Comparison of ENCODE assay signal across 24 cellular contexts in genomic region chr17:27430383-27430840, GRCh38.
"Had no signal": no experiment of that assay in that cellular context is flagged by ENCODE, and none has a peak within 500 bp of the region (broad histone marks: within the 10 kb centered on the region; RNA-seq: fewer than 3 reads in every experiment).

No MANE protein-coding gene starts in this region.

- ATAC-seq: activated naive CD4-positive, alpha-beta T cell treated with anti-CD3 and anti-CD28 coated beads, Interleukin-2, amount 50 U/mL, for 72 hours; activated T-cell treated with anti-CD3 and anti-CD28 coated beads, Interleukin-2, amount 50 U/mL, for 72 hours; effector memory CD8-positive, alpha-beta T cell; gastroesophageal sphincter; T-cell had no signal

- H3K27ac ChIP-seq: brain microvascular endothelial cell, coronary artery, dorsolateral prefrontal cortex, esophagus muscularis mucosa, gastroesophageal sphincter, VCaP had no signal

- DNase-seq: activated CD4-positive, alpha-beta memory T cell treated with anti-CD3 and anti-CD28 coated beads, Interleukin-2, amount 10 ng/mL, durations not matched to agents 7 days and 5 days; activated CD4-positive, alpha-beta T cell treated with anti-CD3 and anti-CD28 coated beads for 1 hour; activated CD4-positive, alpha-beta T cell treated with anti-CD3 and anti-CD28 coated beads for 4 hours; activated CD4-positive, alpha-beta T cell treated with anti-CD3 and anti-CD28 coated beads, Interleukin-2, amount 10 ng/mL, durations not matched to agents 7 days and 5 days; activated CD4-positive, alpha-beta T cell treated with anti-CD3 and anti-CD28 coated beads, Interleukin-2, amount 50 U/mL, for 4 hours; activated CD8-positive, alpha-beta memory T cell treated with anti-CD3 and anti-CD28 coated beads, Interleukin-2, amount 50 U/mL, for 48 hours; activated gamma-delta T cell; activated naive CD4-positive, alpha-beta T cell; activated naive CD4-positive, alpha-beta T cell treated with anti-CD3 and anti-CD28 coated beads, Interleukin-2, amount 10 ng/mL, durations not matched to agents 7 days and 5 days; activated naive CD8-positive, alpha-beta T cell treated with anti-CD3 and anti-CD28 coated beads, Interleukin-2, amount 10 ng/mL, durations not matched to agents 7 days and 5 days; activated T-cell treated with anti-CD3 and anti-CD28 coated beads for 4 hours; activated T-cell treated with anti-CD3 and anti-CD28 coated beads, Interleukin-2, amount 50 U/mL, for 24 hours; activated T-cell treated with anti-CD3 and anti-CD28 coated beads, Interleukin-2, amount 50 U/mL, for 72 hours; effector CD4-positive, alpha-beta T cell; effector memory CD8-positive, alpha-beta T cell; T-cell; T-helper 9 cell had no signal

- H3K36me3 ChIP-seq: brain microvascular endothelial cell, esophagus muscularis mucosa, gastroesophageal sphincter had no signal

- H3K4me1 ChIP-seq: esophagus muscularis mucosa, gastroesophageal sphincter had no signal

- H3K27me3 ChIP-seq: brain microvascular endothelial cell, dorsolateral prefrontal cortex, esophagus muscularis mucosa, gastroesophageal sphincter had no signal

- H3K4me3 ChIP-seq: coronary artery, dorsolateral prefrontal cortex, esophagus muscularis mucosa, gastroesophageal sphincter had no signal

- H3K9me3 ChIP-seq: esophagus muscularis mucosa had no signal
